ENCODE assay signal across 1 cellular context in the genomic region with DNA sequence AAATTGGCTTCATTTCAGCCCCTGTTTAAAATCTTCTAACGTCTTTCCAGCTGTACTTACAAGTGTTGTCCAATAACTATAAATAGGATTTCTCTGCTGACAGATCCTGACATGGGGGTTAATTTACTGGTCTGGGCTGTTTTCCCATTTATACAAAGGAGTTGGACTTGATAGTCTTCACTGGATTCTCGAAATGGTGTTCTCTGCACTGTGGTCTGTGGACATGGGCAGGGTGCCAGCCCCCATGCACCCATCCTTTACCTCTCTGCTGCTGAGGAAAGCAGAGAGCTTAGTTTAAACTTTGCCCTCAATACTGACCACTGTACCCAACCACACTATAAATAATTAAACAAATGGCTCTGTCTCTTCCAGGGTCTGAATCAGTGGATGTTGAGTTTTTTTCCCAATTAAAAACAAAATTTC.
A peak's percentile ranks its signal among the peaks of the same experiment; 100 is the strongest.
TF ChIP-seq lines count a peak whose summit lies in the region.

No MANE protein-coding gene starts in this region.

TF ChIP-seq in liver, 16 proteins besides CTCF, POLR2A, EP300 and RAD21 (continued from another document):
- TF ChIP-seq NR2F2 (IDR thresholded peaks at IDR 0.05), result no peak
- TF ChIP-seq HNF4A (conservative IDR thresholded peaks at IDR 0.05), result peak; percentile 86 to 94
- TF ChIP-seq FOXA2 (IDR thresholded peaks at IDR 0.05), result peak; percentile 62
- TF ChIP-seq TAF1 (conservative IDR thresholded peaks at IDR 0.05), result no peak
- no peak for TF ChIP-seq GABPA (IDR thresholded peaks at IDR 0.05 in 1 of 2, conservative IDR thresholded peaks at IDR 0.05 in 1 of 2)
- peak; percentile 42 to 88 for TF ChIP-seq JUND (IDR thresholded peaks at IDR 0.05)
